1 cellular context compared by ENCODE assay signal in the genomic region with DNA sequence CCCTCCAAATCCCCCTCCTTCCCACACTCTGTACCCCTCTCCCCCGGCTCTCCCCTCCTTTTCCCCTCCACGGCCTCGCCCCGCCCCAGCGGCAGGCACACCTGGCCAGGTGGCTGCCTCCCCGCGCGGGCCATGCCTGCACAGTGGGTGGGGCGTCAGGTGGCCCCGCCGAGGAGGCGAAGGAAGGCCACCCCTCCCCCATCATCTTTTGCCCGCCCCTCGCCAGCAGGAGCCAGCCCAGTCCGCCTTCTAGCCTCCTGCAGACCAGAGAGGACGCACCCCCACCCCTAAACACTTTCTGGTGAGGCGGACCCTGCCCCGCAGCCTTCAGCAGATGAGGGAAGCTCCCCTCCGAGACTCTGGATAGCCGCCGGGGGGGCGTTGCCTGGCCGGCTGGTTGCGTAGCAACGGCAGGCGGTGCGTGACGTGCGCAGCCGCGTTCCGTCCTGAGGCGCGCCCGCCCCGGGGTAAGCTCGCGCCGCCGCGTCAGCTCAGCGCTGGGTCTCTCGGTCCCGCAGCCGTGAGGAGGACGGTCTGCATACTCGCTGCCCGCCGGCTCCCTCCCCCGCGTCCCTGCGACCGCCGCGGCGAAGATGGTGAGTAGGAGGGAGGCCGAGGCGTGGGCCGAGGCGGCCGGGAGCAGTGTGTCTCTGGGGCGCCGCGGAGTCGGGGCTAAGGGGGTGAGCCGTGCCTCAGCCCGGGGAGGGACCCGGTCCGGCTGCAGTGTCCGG.
TF ChIP-seq lines count a peak whose summit lies in the region.

Gene DSTN, plus strand, starts transcription at position 460 of the 731 bp plus-strand sequence. Its CDS starts 134 bp downstream, at position 594.

TF ChIP-seq in HepG2, 621 proteins besides CTCF, POLR2A, EP300 and RAD21 (continued from another document and continues in another):
- TF ChIP-seq, protein P1, sequence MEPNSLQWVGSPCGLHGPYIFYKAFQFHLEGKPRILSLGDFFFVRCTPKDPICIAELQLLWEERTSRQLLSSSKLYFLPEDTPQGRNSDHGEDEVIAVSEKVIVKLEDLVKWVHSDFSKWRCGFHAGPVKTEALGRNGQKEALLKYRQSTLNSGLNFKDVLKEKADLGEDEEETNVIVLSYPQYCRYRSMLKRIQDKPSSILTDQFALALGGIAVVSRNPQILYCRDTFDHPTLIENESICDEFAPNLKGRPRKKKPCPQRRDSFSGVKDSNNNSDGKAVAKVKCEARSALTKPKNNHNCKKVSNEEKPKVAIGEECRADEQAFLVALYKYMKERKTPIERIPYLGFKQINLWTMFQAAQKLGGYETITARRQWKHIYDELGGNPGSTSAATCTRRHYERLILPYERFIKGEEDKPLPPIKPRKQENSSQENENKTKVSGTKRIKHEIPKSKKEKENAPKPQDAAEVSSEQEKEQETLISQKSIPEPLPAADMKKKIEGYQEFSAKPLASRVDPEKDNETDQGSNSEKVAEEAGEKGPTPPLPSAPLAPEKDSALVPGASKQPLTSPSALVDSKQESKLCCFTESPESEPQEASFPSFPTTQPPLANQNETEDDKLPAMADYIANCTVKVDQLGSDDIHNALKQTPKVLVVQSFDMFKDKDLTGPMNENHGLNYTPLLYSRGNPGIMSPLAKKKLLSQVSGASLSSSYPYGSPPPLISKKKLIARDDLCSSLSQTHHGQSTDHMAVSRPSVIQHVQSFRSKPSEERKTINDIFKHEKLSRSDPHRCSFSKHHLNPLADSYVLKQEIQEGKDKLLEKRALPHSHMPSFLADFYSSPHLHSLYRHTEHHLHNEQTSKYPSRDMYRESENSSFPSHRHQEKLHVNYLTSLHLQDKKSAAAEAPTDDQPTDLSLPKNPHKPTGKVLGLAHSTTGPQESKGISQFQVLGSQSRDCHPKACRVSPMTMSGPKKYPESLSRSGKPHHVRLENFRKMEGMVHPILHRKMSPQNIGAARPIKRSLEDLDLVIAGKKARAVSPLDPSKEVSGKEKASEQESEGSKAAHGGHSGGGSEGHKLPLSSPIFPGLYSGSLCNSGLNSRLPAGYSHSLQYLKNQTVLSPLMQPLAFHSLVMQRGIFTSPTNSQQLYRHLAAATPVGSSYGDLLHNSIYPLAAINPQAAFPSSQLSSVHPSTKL (CRISPR knock-in tag; IDR thresholded peaks at IDR 0.05), result peak; percentile 33; the same call in 1 of the 2 replicates
- TF ChIP-seq ZFYVE20 (CRISPR knock-in tag; IDR thresholded peaks at IDR 0.05; ENCODE audit: borderline replicate concordance, low read depth) (no peak), ZNF124 (CRISPR knock-in tag; IDR thresholded peaks at IDR 0.05) (peak; percentile 91), ZBTB21 (CRISPR knock-in tag; IDR thresholded peaks at IDR 0.05) (no peak), PRDM4 (CRISPR knock-in tag; IDR thresholded peaks at IDR 0.05; ENCODE audit: borderline replicate concordance) (peak; percentile 43; the same call in 1 of the 2 replicates), FOXK1 (CRISPR knock-in tag; IDR thresholded peaks at IDR 0.05; ENCODE audit: borderline replicate concordance, low read depth) (no peak; the same call in 1 of the 2 replicates), TBL1XR1 (IDR thresholded peaks at IDR 0.05; ENCODE audit: borderline replicate concordance, low read length, partially characterized antibody) (no peak), THRA (CRISPR knock-in tag; IDR thresholded peaks at IDR 0.05; ENCODE audit: borderline replicate concordance) (0 out of 2 replicates have a peak, but pooled peaks have one; percentile 24), KLF12 (CRISPR knock-in tag; IDR thresholded peaks at IDR 0.05; ENCODE audit: borderline replicate concordance) (no peak; the same call in 1 of the 2 replicates), SMARCE1 (IDR thresholded peaks at IDR 0.05; ENCODE audit: borderline replicate concordance) (no peak), TBX3 (IDR thresholded peaks at IDR 0.05; ENCODE audit: borderline replicate concordance) (no peak), MYC (CRISPR knock-in tag; IDR thresholded peaks at IDR 0.05; ENCODE audit: borderline replicate concordance) (no peak; the same call in 1 of the 2 replicates), PRPF4 (IDR thresholded peaks at IDR 0.05; ENCODE audit: low read depth, low read length, poor library complexity, severe bottlenecking) (no peak), HIVEP1 (CRISPR knock-in tag; IDR thresholded peaks at IDR 0.05) (0 out of 2 replicates have a peak, but pooled peaks have one; percentile 30), KAT2B (IDR thresholded peaks at IDR 0.05; ENCODE audit: borderline replicate concordance, low read depth, low read length) (no peak; the same call in 1 of the 2 replicates), ATF5 (CRISPR knock-in tag; IDR thresholded peaks at IDR 0.05; ENCODE audit: low read depth) (peak; percentile 1; the same call in 1 of the 2 replicates), CAMTA2 (CRISPR knock-in tag; IDR thresholded peaks at IDR 0.05; ENCODE audit: borderline replicate concordance) (no peak), ELF1 (CRISPR knock-in tag; IDR thresholded peaks at IDR 0.05) (no peak), ELF4 (CRISPR knock-in tag; IDR thresholded peaks at IDR 0.05; ENCODE audit: borderline replicate concordance) (no peak), SAFB2 (CRISPR knock-in tag; IDR thresholded peaks at IDR 0.05; ENCODE audit: borderline replicate concordance, low read depth) (peak; percentile 72; the same call in 1 of the 2 replicates), BCLAF1 (IDR thresholded peaks at IDR 0.05) (no peak), ZNF414 (CRISPR knock-in tag; IDR thresholded peaks at IDR 0.05) (no peak), ZNF484 (CRISPR knock-in tag; IDR thresholded peaks at IDR 0.05; ENCODE audit: borderline replicate concordance, low read depth) (no peak), ATF7-NPFF (CRISPR knock-in tag; IDR thresholded peaks at IDR 0.05; ENCODE audit: low read depth) (peak; percentile 93), BRCA1 (CRISPR knock-in tag; IDR thresholded peaks at IDR 0.05) (no peak), ZC3H13 (CRISPR knock-in tag; IDR thresholded peaks at IDR 0.05) (peak; percentile 57; the same call in 1 of the 2 replicates), RCOR2 (CRISPR knock-in tag; IDR thresholded peaks at IDR 0.05) (no peak), ZNF564 (CRISPR knock-in tag; IDR thresholded peaks at IDR 0.05) (peak; percentile 56), NCOA1 (CRISPR knock-in tag; IDR thresholded peaks at IDR 0.05) (no peak), ZSCAN5A (CRISPR knock-in tag; IDR thresholded peaks at IDR 0.05; ENCODE audit: borderline replicate concordance) (no peak), MAX (IDR thresholded peaks at IDR 0.05) (peak; percentile 73; the same call in 1 of the 2 replicates), TBP (CRISPR knock-in tag; IDR thresholded peaks at IDR 0.05) (no peak), ZNF451 (CRISPR knock-in tag; IDR thresholded peaks at IDR 0.05) (peak; percentile 92; the same call in 1 of the 2 replicates), TP53 (CRISPR knock-in tag; conservative IDR thresholded peaks at IDR 0.05) (peak; percentile 36; the same call in 1 of the 2 replicates), NCOA2 (CRISPR knock-in tag; IDR thresholded peaks at IDR 0.05) (no peak)
- TF ChIP-seq, protein P2, sequence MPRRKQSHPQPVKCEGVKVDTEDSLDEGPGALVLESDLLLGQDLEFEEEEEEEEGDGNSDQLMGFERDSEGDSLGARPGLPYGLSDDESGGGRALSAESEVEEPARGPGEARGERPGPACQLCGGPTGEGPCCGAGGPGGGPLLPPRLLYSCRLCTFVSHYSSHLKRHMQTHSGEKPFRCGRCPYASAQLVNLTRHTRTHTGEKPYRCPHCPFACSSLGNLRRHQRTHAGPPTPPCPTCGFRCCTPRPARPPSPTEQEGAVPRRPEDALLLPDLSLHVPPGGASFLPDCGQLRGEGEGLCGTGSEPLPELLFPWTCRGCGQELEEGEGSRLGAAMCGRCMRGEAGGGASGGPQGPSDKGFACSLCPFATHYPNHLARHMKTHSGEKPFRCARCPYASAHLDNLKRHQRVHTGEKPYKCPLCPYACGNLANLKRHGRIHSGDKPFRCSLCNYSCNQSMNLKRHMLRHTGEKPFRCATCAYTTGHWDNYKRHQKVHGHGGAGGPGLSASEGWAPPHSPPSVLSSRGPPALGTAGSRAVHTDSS (CRISPR knock-in tag; conservative IDR thresholded peaks at IDR 0.05), result no peak
- TF ChIP-seq, protein P3, sequence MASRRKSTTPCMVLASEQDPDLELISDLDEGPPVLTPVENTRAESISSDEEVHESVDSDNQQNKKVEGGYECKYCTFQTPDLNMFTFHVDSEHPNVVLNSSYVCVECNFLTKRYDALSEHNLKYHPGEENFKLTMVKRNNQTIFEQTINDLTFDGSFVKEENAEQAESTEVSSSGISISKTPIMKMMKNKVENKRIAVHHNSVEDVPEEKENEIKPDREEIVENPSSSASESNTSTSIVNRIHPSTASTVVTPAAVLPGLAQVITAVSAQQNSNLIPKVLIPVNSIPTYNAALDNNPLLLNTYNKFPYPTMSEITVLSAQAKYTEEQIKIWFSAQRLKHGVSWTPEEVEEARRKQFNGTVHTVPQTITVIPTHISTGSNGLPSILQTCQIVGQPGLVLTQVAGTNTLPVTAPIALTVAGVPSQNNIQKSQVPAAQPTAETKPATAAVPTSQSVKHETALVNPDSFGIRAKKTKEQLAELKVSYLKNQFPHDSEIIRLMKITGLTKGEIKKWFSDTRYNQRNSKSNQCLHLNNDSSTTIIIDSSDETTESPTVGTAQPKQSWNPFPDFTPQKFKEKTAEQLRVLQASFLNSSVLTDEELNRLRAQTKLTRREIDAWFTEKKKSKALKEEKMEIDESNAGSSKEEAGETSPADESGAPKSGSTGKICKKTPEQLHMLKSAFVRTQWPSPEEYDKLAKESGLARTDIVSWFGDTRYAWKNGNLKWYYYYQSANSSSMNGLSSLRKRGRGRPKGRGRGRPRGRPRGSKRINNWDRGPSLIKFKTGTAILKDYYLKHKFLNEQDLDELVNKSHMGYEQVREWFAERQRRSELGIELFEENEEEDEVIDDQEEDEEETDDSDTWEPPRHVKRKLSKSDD (CRISPR knock-in tag; IDR thresholded peaks at IDR 0.05; ENCODE audit: low read depth), result peak; percentile 78; the same call in 1 of the 2 replicates
